11 cellular contexts compared by ENCODE assay signal in genomic region chr4:143389543-143390195, GRCh38. TPM values are rescaled to one million over a fixed set of nuclear protein-coding genes. Genes with fewer than 3 reads are reported as not detected.
DNase-seq lines count a peak whose midpoint lies in the region; ATAC-seq and TF ChIP-seq lines count a peak whose summit lies in the region.
"Had no signal": no experiment of that assay in that cellular context is flagged by ENCODE, and none has a peak within 500 bp of the region (broad histone marks: within the 10 kb centered on the region; RNA-seq: fewer than 3 reads in every experiment).

No MANE protein-coding gene starts in this region.

- no peak for TF ChIP-seq POLR2A in gastrocnemius medialis (IDR thresholded peaks at IDR 0.05)

- in situ Hi-C loops in gastrocnemius medialis (cut with MboI; ENCODE audit: low sequenced_read_pairs in 4 of 4): no loop called here

- peaks cover 81 to 88% of the 10 kb centered on the region in 2 donors for H3K4me1 ChIP-seq in gastrocnemius medialis

- no peaks in the 10 kb centered on the region for H3K36me3 ChIP-seq in gastrocnemius medialis

- ATAC-seq in left cardiac atrium: peak; percentile 39 to 81
- ATAC-seq in gastrocnemius medialis: peak; percentile 90 to 93
- no peak for ATAC-seq in HG02588 (IDR thresholded peaks at IDR 0.05; ENCODE audit: unreplicated experiment)
- no peak for ATAC-seq in GM21526 (IDR thresholded peaks at IDR 0.05; ENCODE audit: low FRiP score, unreplicated experiment)
- ATAC-seq: GM12878 had no signal

- intact Hi-C loops in left cardiac atrium (cut with DNase I) (no loop called here), gastrocnemius medialis (cut with DNase I; ENCODE audit: low total_unique reads) (no loop called here)

- DNase-seq in EL (peak; percentile 53), amniotic epithelial cell (ENCODE audit: low read depth) (peak; percentile 79), left cardiac atrium (no peak), gastrocnemius medialis (no peak), NCI-H446 treated with DMSO at 0.1 percent for 48 hours (lab: John Stamatoyannopoulos, UW) (no peak), NCI-H2227 treated with DMSO at 0.1 percent for 48 hours (lab: John Stamatoyannopoulos, UW) (no peak)
- DNase-seq: activated CD4-positive, alpha-beta T cell treated with anti-CD3 and anti-CD28 coated beads for 4 hours; activated effector memory CD4-positive, alpha-beta T cell treated with Interleukin-2 at 50 U/mL for 16 hours had no signal

- peak overlapping the region; percentile 66 to 83 (median 73) for H3K27ac ChIP-seq in gastrocnemius medialis

- no peak overlapping the region for H3K4me3 ChIP-seq in gastrocnemius medialis
- H3K4me3 ChIP-seq: GM12878 had no signal

- no peak for TF ChIP-seq CTCF in gastrocnemius medialis (IDR thresholded peaks at IDR 0.05 in 4 of 5, conservative IDR thresholded peaks at IDR 0.05 in 1 of 5)

- no peaks in the 10 kb centered on the region for H3K27me3 ChIP-seq in gastrocnemius medialis

- H3K9me3 ChIP-seq in gastrocnemius medialis: no peaks in the 10 kb centered on the region

RNA-seq across cellular contexts. Expression of gene GAB1, which starts 53.0 kb away (rescaled TPM):
- total RNA-seq in left cardiac atrium (10 to 100 TPM; 35.4 to 55.7 TPM), gastrocnemius medialis (10 to 100 TPM; 11.4 to 27.9 (median 26.6) TPM)

Comparison
In these comparisons a context has a peak if more than half of its experiments do, and no peak if none do; other contexts are left out.
1. DNase-seq: peak in EL (single experiment) and amniotic epithelial cell (single experiment); none in left cardiac atrium (single experiment), gastrocnemius medialis (0 of 2), NCI-H446 treated with DMSO at 0.1 percent for 48 hours (single experiment) and NCI-H2227 treated with DMSO at 0.1 percent for 48 hours (single experiment).
2. ATAC-seq: peak in left cardiac atrium (2 of 2) and gastrocnemius medialis (2 of 2); none in HG02588 (single experiment) and GM21526 (single experiment).